8 cellular contexts compared by ENCODE assay signal in genomic region chr5:76714771-76715483, GRCh38. TPM values are rescaled to one million over a fixed set of nuclear protein-coding genes. Genes with fewer than 3 reads are reported as not detected.
A peak's percentile ranks its signal among the peaks of the same experiment; 100 is the strongest.
DNase-seq lines count a peak whose midpoint lies in the region; ATAC-seq, FAIRE-seq and TF ChIP-seq lines count a peak whose summit lies in the region.

No MANE protein-coding gene starts in this region.

- BruUV-seq in PC-3 (replicated peaks; lab: Mats Ljungman, UMichigan), result no TSS peak

- ATAC-seq in GM21390 (IDR thresholded peaks at IDR 0.05; ENCODE audit: unreplicated experiment) (peak; percentile 2), PC-3 (no peak)

- no peak for TF ChIP-seq CTCF in PC-3 (conservative IDR thresholded peaks at IDR 0.05; ENCODE audit: low read depth, low read length)
- no peak for TF ChIP-seq CTCF in coronary artery (IDR thresholded peaks at IDR 0.05)
- no peak for TF ChIP-seq CTCF in uterus (IDR thresholded peaks at IDR 0.05)

- peaks cover 30% of the 10 kb centered on the region for H3K79me2 ChIP-seq in PC-3 (ENCODE audit: low read length)

- H3K36me3 ChIP-seq in PC-3 (ENCODE audit: low read depth, low read length) (no peaks in the 10 kb centered on the region), mesodermal cell (ENCODE audit: control insufficient read depth, insufficient read depth, low read length) (no peaks in the 10 kb centered on the region), uterus (no peaks in the 10 kb centered on the region), small intestine (ENCODE audit: control insufficient read depth in 2 of 2, insufficient read depth in 2 of 2, low read length in 2 of 2) (no peaks in the 10 kb centered on the region)

- H3K9me2 ChIP-seq in PC-3 (replicated peaks; ENCODE audit: low read length), result no peaks in the 10 kb centered on the region

- peaks cover 15% of the 10 kb centered on the region for H3K4me1 ChIP-seq in PC-3 (ENCODE audit: insufficient read depth, low read length)
- peaks cover 11% of the 10 kb centered on the region for H3K4me1 ChIP-seq in mesodermal cell (ENCODE audit: control insufficient read depth, insufficient read depth, low read length, poor library complexity, severe bottlenecking)
- peaks cover 0 to 4% of the 10 kb centered on the region in 2 donors for H3K4me1 ChIP-seq in uterus
- H3K4me1 ChIP-seq in small intestine (ENCODE audit: control insufficient read depth in 2 of 2, insufficient read depth in 1 of 2, low read depth in 1 of 2, low read length in 1 of 2), result peaks cover 0 to 3% of the 10 kb centered on the region in 2 donors

- no peaks in the 10 kb centered on the region for H3K27me3 ChIP-seq in PC-3 (ENCODE audit: low read length)
- H3K27me3 ChIP-seq in uterus, result no peaks in the 10 kb centered on the region
- no peaks in the 10 kb centered on the region for H3K27me3 ChIP-seq in small intestine (ENCODE audit: control insufficient read depth in 2 of 2, insufficient read depth in 2 of 2, low read length in 2 of 2)

- H3K4me2 ChIP-seq in PC-3 (ENCODE audit: low read length), result peak overlapping the region; percentile 92; the same call in 1 of the 2 replicates

- no peak overlapping the region for H3K27ac ChIP-seq in PC-3 (ENCODE audit: low read length)
- H3K27ac ChIP-seq in coronary artery, result peak overlapping the region in 1 of 2 donors; percentile 83
- H3K27ac ChIP-seq in mesodermal cell (ENCODE audit: low read depth, low read length, severe bottlenecking), result no peak overlapping the region
- peak overlapping the region; percentile 65 to 74 for H3K27ac ChIP-seq in uterus
- peak overlapping the region in 1 of 2 donors; percentile 84 for H3K27ac ChIP-seq in small intestine (ENCODE audit: low read depth in 1 of 2, low read length in 1 of 2)

- H3K9me3 ChIP-seq in PC-3 (ENCODE audit: low read length) (no peaks in the 10 kb centered on the region), mesodermal cell (ENCODE audit: control insufficient read depth, low read length) (no peaks in the 10 kb centered on the region), uterus (no peaks in the 10 kb centered on the region), small intestine (ENCODE audit: control insufficient read depth, low read depth) (no peaks in the 10 kb centered on the region)

- intact Hi-C loops in PC-3 (cut with micrococcal nuclease) (loop anchor here (5.0 to 10.0 kb wide), 4 partner anchors 57 to 300 kb away; partner anchors contain the start of gene F2RL1), uterus (cut with DNase I; ENCODE audit: low total_unique reads) (no loop called here)

- no peak for FAIRE-seq in small intestine (lab: Jason Lieb, UNC)

- no peak overlapping the region for H2AFZ ChIP-seq in PC-3 (ENCODE audit: low read length)

- no peaks in the 10 kb centered on the region for H4K20me1 ChIP-seq in PC-3 (ENCODE audit: low read length)

- CTCF ChIA-PET in PC-3 (lab: Charles Lee), result no interaction called here

- no peak for TF ChIP-seq POLR2A in uterus (IDR thresholded peaks at IDR 0.05)

- no peak overlapping the region for H3K9ac ChIP-seq in PC-3 (ENCODE audit: low read length)

- WGBS in mesodermal cell (ENCODE audit: insufficient coverage in 2 of 2), 2 experiments, result 40 to 42% methylated on average over 41 to 45 of the region's 52 CpGs
- 24 to 29% (median 24%) methylated on average over 44 to 52 of the region's 52 CpGs for WGBS in small intestine, 3 donors

- H3K4me3 ChIP-seq in PC-3 (ENCODE audit: low read length), result peak overlapping the region; percentile 89; the same call in 1 of the 2 replicates
- peak overlapping the region; percentile 94 for H3K4me3 ChIP-seq in coronary artery
- H3K4me3 ChIP-seq in mesodermal cell (ENCODE audit: extremely low read depth, insufficient read depth, low read length, poor library complexity, severe bottlenecking), result peak overlapping the region; percentile 89
- peak overlapping the region; percentile 33 to 66 for H3K4me3 ChIP-seq in uterus
- peak overlapping the region in 1 of 2 donors; percentile 85 for H3K4me3 ChIP-seq in small intestine (ENCODE audit: low read depth in 1 of 2, low read length in 2 of 2)

- DNase-seq in PC-3 (no peak), coronary artery (ENCODE audit: low spot score) (no peak), uterus (no peak), small intestine (no peak), putamen (ENCODE audit: low spot score) (no peak), SKM-1 treated with dmso at 0.1 percent for 144 hours (lab: John Stamatoyannopoulos, UW; ENCODE audit: unreplicated experiment) (no peak)

- POLR2A ChIA-PET in PC-3 (lab: Charles Lee; ENCODE audit: unreplicated experiment), result no interaction called here

- no peaks in the 10 kb centered on the region for H3F3A ChIP-seq in PC-3 (ENCODE audit: low read length, unreplicated experiment)

RNA-seq across cellular contexts. Expression of gene F2R, which starts 1.0 kb away (rescaled TPM):
- total RNA-seq in PC-3 (2014; rRNA removed), result 16.1 and 16.9 TPM in 2 replicates
- polyA plus RNA-seq in mesodermal cell (2013, experiment 1 of 2), result 173 TPM
- 138 TPM for polyA plus RNA-seq in mesodermal cell (2013, experiment 2 of 2)
- total RNA-seq in uterus, result 10 to 100 TPM in 3 of 4 donors, 1 to 10 TPM in 1; 9.4 to 38.7 (median 16.7) TPM
- polyA plus RNA-seq in small intestine, result 1 to 10 TPM in 2 of 3 donors, under 1 TPM in 1; 0.45 to 9.8 (median 2.4) TPM

Comparison
In these comparisons a context has a peak if more than half of its experiments do, and no peak if none do; other contexts are left out.
1. H3K27ac ChIP-seq: peak in uterus (2 of 2); none in PC-3 (single experiment) and mesodermal cell (single experiment).